ENCODE assay signal across 25 cellular contexts in genomic region chr3:167346171-167346570, GRCh38. TPM values are rescaled to one million over a fixed set of nuclear protein-coding genes. Genes with fewer than 3 reads are reported as not detected.
"Had no signal": no experiment of that assay in that cellular context is flagged by ENCODE, and none has a peak within 500 bp of the region (broad histone marks: within the 10 kb centered on the region; RNA-seq: fewer than 3 reads in every experiment).

No MANE protein-coding gene starts in this region.

- FAIRE-seq: endometrium had no signal

- H3K4me3 Mint-ChIP-seq: activated naive CD8-positive, alpha-beta T cell treated with anti-CD3 and anti-CD28 coated beads, Interleukin-2, amount 50 U/mL, for 24 hours; activated T-cell treated with anti-CD3 and anti-CD28 coated beads, Interleukin-2, amount 50 U/mL, for 72 hours; natural killer cell treated with Interleukin-12 subunit alpha and Interleukin-12 subunit beta and Interleukin-15 and Interleukin-18, amount 100 ng/mL, for 72 hours had no signal

- H3K9me3 ChIP-seq: heart right ventricle, prostate gland, testis, uterus had no signal

- H3K4me1 ChIP-seq: heart right ventricle, prostate gland, testis, uterus had no signal

- H3K27ac ChIP-seq: cardiac muscle cell, heart right ventricle, prostate gland, testis, uterus had no signal

- H3K4me3 ChIP-seq: cardiac muscle cell, heart right ventricle, prostate gland, testis, uterus had no signal

- DNase-seq: activated CD4-positive, alpha-beta T cell treated with anti-CD3 and anti-CD28 coated beads for 4 hours; activated CD4-positive, alpha-beta T cell treated with anti-CD3 and anti-CD28 coated beads, Interleukin-2, amount 50 U/mL, for 48 hours; activated CD4-positive, CD25-positive, alpha-beta regulatory T cell; activated effector memory CD4-positive, alpha-beta T cell treated with anti-CD3 and anti-CD28 coated beads, Interleukin-2, amount 50 U/mL, for 16 hours; activated naive CD4-positive, alpha-beta T cell treated with anti-CD3 and anti-CD28 coated beads, Interleukin-2, amount 50 U/mL, for 16 hours; activated naive CD8-positive, alpha-beta T cell treated with anti-CD3 and anti-CD28 coated beads, Interleukin-2, amount 50 U/mL, for 24 hours; activated T-cell treated with anti-CD3 and anti-CD28 coated beads, Interleukin-2, amount 50 U/mL, for 72 hours; effector CD4-positive, alpha-beta T cell; heart right ventricle; islet precursor cell; left cardiac atrium; midbrain; stimulated activated CD4-positive, alpha-beta T cell treated with anti-CD3 and anti-CD28 coated beads, Interleukin-4, amount 100 ng/mL, for 1 hour; stimulated activated naive CD4-positive, alpha-beta T cell; testis; trophoblast cell; uterus had no signal

- H3K27ac Mint-ChIP-seq: activated naive CD8-positive, alpha-beta T cell treated with anti-CD3 and anti-CD28 coated beads, Interleukin-2, amount 50 U/mL, for 24 hours; activated T-cell treated with anti-CD3 and anti-CD28 coated beads, Interleukin-2, amount 50 U/mL, for 72 hours; natural killer cell treated with Interleukin-12 subunit alpha and Interleukin-12 subunit beta and Interleukin-15 and Interleukin-18, amount 100 ng/mL, for 72 hours had no signal

- H3K36me3 ChIP-seq: cardiac muscle cell, heart right ventricle, prostate gland, uterus had no signal

- ATAC-seq: activated naive CD8-positive, alpha-beta T cell treated with anti-CD3 and anti-CD28 coated beads, Interleukin-2, amount 50 U/mL, for 24 hours; activated T-cell treated with anti-CD3 and anti-CD28 coated beads, Interleukin-2, amount 50 U/mL, for 72 hours; heart right ventricle; left cardiac atrium; natural killer cell treated with Interleukin-12 subunit alpha and Interleukin-12 subunit beta and Interleukin-15 and Interleukin-18, amount 100 ng/mL, for 72 hours had no signal

- H3K27me3 ChIP-seq: cardiac muscle cell, heart right ventricle, testis, uterus had no signal

- H3K9me3 Mint-ChIP-seq: activated naive CD8-positive, alpha-beta T cell treated with anti-CD3 and anti-CD28 coated beads, Interleukin-2, amount 50 U/mL, for 24 hours; activated T-cell treated with anti-CD3 and anti-CD28 coated beads, Interleukin-2, amount 50 U/mL, for 72 hours; natural killer cell treated with Interleukin-12 subunit alpha and Interleukin-12 subunit beta and Interleukin-15 and Interleukin-18, amount 100 ng/mL, for 72 hours had no signal

- H3K4me1 Mint-ChIP-seq: activated naive CD8-positive, alpha-beta T cell treated with anti-CD3 and anti-CD28 coated beads, Interleukin-2, amount 50 U/mL, for 24 hours had no signal

- H3K36me3 Mint-ChIP-seq: natural killer cell treated with Interleukin-12 subunit alpha and Interleukin-12 subunit beta and Interleukin-15 and Interleukin-18, amount 100 ng/mL, for 72 hours had no signal

- H3K27me3 Mint-ChIP-seq: natural killer cell treated with Interleukin-12 subunit alpha and Interleukin-12 subunit beta and Interleukin-15 and Interleukin-18, amount 100 ng/mL, for 72 hours had no signal

RNA-seq across cellular contexts. Expression of gene ZBBX, which starts 33.9 kb away (rescaled TPM):
- total RNA-seq: activated T-cell treated with anti-CD3 and anti-CD28 coated beads, Interleukin-2, amount 50 U/mL, for 72 hours; chondrocyte; fibroblast of villous mesenchyme; left cardiac atrium; liver; natural killer cell treated with Interleukin-12 subunit alpha and Interleukin-12 subunit beta and Interleukin-15 and Interleukin-18, amount 100 ng/mL, for 72 hours; osteocyte had no signal
- polyA plus RNA-seq: heart right ventricle, liver had no signal
